1 cellular context compared by ENCODE assay signal in genomic region chr2:196966078-196966477, GRCh38.
TF ChIP-seq lines count a peak whose summit lies in the region.

No MANE protein-coding gene starts in this region.

TF ChIP-seq in GM23338, 12 proteins besides CTCF, POLR2A, EP300 and RAD21 (continued from another document):
- TF ChIP-seq STAT1 (IDR thresholded peaks at IDR 0.05; ENCODE audit: unreplicated experiment): no peak
- TF ChIP-seq ZNF462 (CRISPR knock-in tag; IDR thresholded peaks at IDR 0.05): no peak
- TF ChIP-seq ZNF331 (CRISPR knock-in tag; IDR thresholded peaks at IDR 0.05; ENCODE audit: low read depth): no peak
- no peak for TF ChIP-seq EZH2 (IDR thresholded peaks at IDR 0.05; ENCODE audit: low read depth, unreplicated experiment)
- TF ChIP-seq ZNF114 (CRISPR knock-in tag; IDR thresholded peaks at IDR 0.05): no peak
- TF ChIP-seq ETS1 (IDR thresholded peaks at IDR 0.05): no peak
